8 cellular contexts compared by ENCODE assay signal in genomic region chr19:46571495-46571894, GRCh38. TPM values are rescaled to one million over a fixed set of nuclear protein-coding genes. Genes with fewer than 3 reads are reported as not detected.
DNase-seq lines count a peak whose midpoint lies in the region; ATAC-seq and TF ChIP-seq lines count a peak whose summit lies in the region.

No MANE protein-coding gene starts in this region.

- DNase-seq in A172 (ENCODE audit: low spot score) (peak; percentile 2), ELR (ENCODE audit: low read depth) (peak; percentile 46), NOMO-1 treated with dmso at 0.1 percent for 144 hours (lab: John Stamatoyannopoulos, UW; ENCODE audit: unreplicated experiment) (peak; percentile 6), fibroblast of peridontal ligament (ENCODE audit: extremely low read depth) (peak; percentile 14), anterior cingulate cortex (lab: John Stamatoyannopoulos, UW) (no peak), NCI-H187 treated with DMSO at 0.1 percent for 48 hours (lab: John Stamatoyannopoulos, UW) (no peak)

- ATAC-seq in GM18505 (IDR thresholded peaks at IDR 0.05; ENCODE audit: unreplicated experiment) = no peak
- ATAC-seq in GM21447 (IDR thresholded peaks at IDR 0.05; ENCODE audit: unreplicated experiment) = no peak

- TF ChIP-seq POLR2A in GM18505 (IDR thresholded peaks at IDR 0.05; ENCODE audit: borderline replicate concordance, extremely low read depth, insufficient read depth, insufficient read length) = no peak

RNA-seq across cellular contexts. Expression of gene CALM3, which starts 29.6 kb away (rescaled TPM):
- 103 and 145 TPM in 2 replicates for total RNA-seq in A172 (2014; rRNA removed; shearing (Covaris generic))

RNA-seq across cellular contexts. Expression of gene PTGIR, which starts 53.4 kb away (rescaled TPM):
- 1.1 and 1.6 TPM in 2 replicates for total RNA-seq in A172 (2014; rRNA removed; shearing (Covaris generic))

Comparison
In these comparisons a context has a peak if more than half of its experiments do, and no peak if none do; other contexts are left out.
1. DNase-seq: peak in A172 (single experiment), ELR (single experiment), NOMO-1 treated with dmso at 0.1 percent for 144 hours (single experiment) and fibroblast of peridontal ligament (single experiment); none in anterior cingulate cortex (0 of 58) and NCI-H187 treated with DMSO at 0.1 percent for 48 hours (single experiment).